Comparison of ENCODE assay signal across 13 cellular contexts in genomic region chr7:129222064-129222463, GRCh38. TPM values are rescaled to one million over a fixed set of nuclear protein-coding genes. Genes with fewer than 3 reads are reported as not detected.
DNase-seq lines count a peak whose midpoint lies in the region; ATAC-seq, FAIRE-seq and TF ChIP-seq lines count a peak whose summit lies in the region.
"Had no signal": no experiment of that assay in that cellular context is flagged by ENCODE, and none has a peak within 500 bp of the region (broad histone marks: within the 10 kb centered on the region; RNA-seq: fewer than 3 reads in every experiment).

No MANE protein-coding gene starts in this region.

- H3K9me3 Mint-ChIP-seq in activated T-cell treated with anti-CD3 and anti-CD28 coated beads, Interleukin-2, amount 50 U/mL, for 4 hours = no peaks in the 10 kb centered on the region
- no peaks in the 10 kb centered on the region for H3K9me3 Mint-ChIP-seq in astrocyte (ENCODE audit: unreplicated experiment)

- no peaks in the 10 kb centered on the region for H3K36me3 Mint-ChIP-seq in activated T-cell treated with anti-CD3 and anti-CD28 coated beads, Interleukin-2, amount 50 U/mL, for 4 hours (ENCODE audit: insufficient read depth)
- H3K36me3 Mint-ChIP-seq in astrocyte (ENCODE audit: low read depth, unreplicated experiment) = no peaks in the 10 kb centered on the region

- ATAC-seq in activated T-cell treated with anti-CD3 and anti-CD28 coated beads, Interleukin-2, amount 50 U/mL, for 4 hours = no peak
- ATAC-seq in GM18505 (IDR thresholded peaks at IDR 0.05; ENCODE audit: unreplicated experiment) (no peak), pancreas (no peak), HG02870 (IDR thresholded peaks at IDR 0.05; ENCODE audit: unreplicated experiment) (no peak)
- ATAC-seq: psoas muscle had no signal

- H3K4me1 ChIP-seq in astrocyte (ENCODE audit: insufficient read depth, low read length) (no peaks in the 10 kb centered on the region), pancreas (peaks cover 0 to 10% (median 7%) of the 10 kb centered on the region in 3 donors)

- FAIRE-seq in astrocyte (lab: Jason Lieb, UNC) (no peak), pancreas (lab: Jason Lieb, UNC) (no peak)

- no peak overlapping the region for H3K27ac ChIP-seq in astrocyte (ENCODE audit: low read depth, low read length)
- H3K27ac ChIP-seq in pancreas = no peak overlapping the region
- H3K27ac ChIP-seq: cardiac muscle cell, psoas muscle, SJSA1, tibial nerve had no signal

- H4K20me1 ChIP-seq in astrocyte (ENCODE audit: insufficient read depth, low read length) = peaks cover 5% of the 10 kb centered on the region

- H3K4me1 Mint-ChIP-seq in activated T-cell treated with anti-CD3 and anti-CD28 coated beads, Interleukin-2, amount 50 U/mL, for 4 hours (ENCODE audit: low read depth) = peaks cover 29% of the 10 kb centered on the region
- H3K4me1 Mint-ChIP-seq in astrocyte (ENCODE audit: low read depth, unreplicated experiment) = peaks cover 4% of the 10 kb centered on the region

- no peak for DNase-seq in activated T-cell treated with anti-CD3 and anti-CD28 coated beads, Interleukin-2, amount 50 U/mL, for 4 hours
- no peak for DNase-seq in activated T-cell treated with anti-CD3 and anti-CD28 coated beads, Interleukin-2, amount 50 U/mL, for 48 hours
- DNase-seq in NCI-H524 (lab: John Stamatoyannopoulos, UW) = peak; percentile 74 to 95
- no peak for DNase-seq in astrocyte (ENCODE audit: low read depth)
- DNase-seq in pulmonary artery endothelial cell (ENCODE audit: low read depth, low spot score) = peak; percentile 8
- no peak for DNase-seq in pancreas
- DNase-seq: NCI-H2029, psoas muscle had no signal

- peak overlapping the region; percentile 55 for H3K4me3 Mint-ChIP-seq in activated T-cell treated with anti-CD3 and anti-CD28 coated beads, Interleukin-2, amount 50 U/mL, for 4 hours
- peak overlapping the region; percentile 41 for H3K4me3 Mint-ChIP-seq in astrocyte (ENCODE audit: unreplicated experiment)

- TF ChIP-seq POLR2A in GM18505 (IDR thresholded peaks at IDR 0.05; ENCODE audit: borderline replicate concordance, extremely low read depth, insufficient read depth, insufficient read length) = no peak

- no peak overlapping the region for H2AFZ ChIP-seq in astrocyte (ENCODE audit: low read depth, low read length)

- no peak overlapping the region for H3K27ac Mint-ChIP-seq in astrocyte (ENCODE audit: unreplicated experiment)

- peaks cover 3% of the 10 kb centered on the region for H3K27me3 Mint-ChIP-seq in activated T-cell treated with anti-CD3 and anti-CD28 coated beads, Interleukin-2, amount 50 U/mL, for 4 hours (ENCODE audit: low read depth)
- H3K27me3 Mint-ChIP-seq in astrocyte (ENCODE audit: low read depth, unreplicated experiment) = peaks cover 3% of the 10 kb centered on the region

- H3K4me3 ChIP-seq in astrocyte (ENCODE audit: insufficient read depth, low read depth, low read length) (no peak overlapping the region), pancreas (no peak overlapping the region)
- H3K4me3 ChIP-seq: cardiac muscle cell, psoas muscle, SJSA1, tibial nerve had no signal

- 44 to 52% methylated on average over 4 of the region's 4 CpGs for WGBS in pancreas, 2 donors

- H3K27me3 ChIP-seq in astrocyte (ENCODE audit: insufficient read depth, low read length) (no peaks in the 10 kb centered on the region), pancreas (no peaks in the 10 kb centered on the region)
- H3K27me3 ChIP-seq: cardiac muscle cell, SJSA1, tibial nerve had no signal

- no peak overlapping the region for H3K9ac ChIP-seq in astrocyte (ENCODE audit: low read length)

- H3K4me2 ChIP-seq in astrocyte (ENCODE audit: low read length) = no peak overlapping the region

- H3K9me3 ChIP-seq in astrocyte (ENCODE audit: insufficient read depth, low read depth, low read length) (no peaks in the 10 kb centered on the region), pancreas (no peaks in the 10 kb centered on the region)
- H3K9me3 ChIP-seq: psoas muscle, SJSA1, tibial nerve had no signal

- intact Hi-C loops in pancreas (cut with DNase I) = no loop called here

- TF ChIP-seq CTCF in astrocyte (IDR thresholded peaks at IDR 0.05; ENCODE audit: insufficient read depth, low read depth, low read length) (no peak), pancreas (IDR thresholded peaks at IDR 0.05) (no peak)

- H3K36me3 ChIP-seq in astrocyte (ENCODE audit: insufficient read depth, low read length) (no peaks in the 10 kb centered on the region), pancreas (no peaks in the 10 kb centered on the region)
- H3K36me3 ChIP-seq: cardiac muscle cell, tibial nerve had no signal

- H3K79me2 ChIP-seq in astrocyte (ENCODE audit: insufficient read depth, low read length) = no peaks in the 10 kb centered on the region

RNA-seq across cellular contexts. Expression of gene AHCYL2, which starts 2.8 kb away (rescaled TPM):
- 1 to 10 TPM; 6.0 to 7.2 (median 6.5) TPM for total RNA-seq in activated T-cell treated with anti-CD3 and anti-CD28 coated beads, Interleukin-2, amount 50 U/mL, for 4 hours
- total RNA-seq in astrocyte = 13.3 and 14.7 TPM in 2 replicates
- 7.7 and 13.2 TPM in 2 replicates for total RNA-seq in pulmonary artery endothelial cell
- total RNA-seq in pancreas = 10 to 100 TPM; 11.5 to 16.8 (median 13.7) TPM
- 1 to 10 TPM; 5.1 to 8.7 TPM for polyA plus RNA-seq in pancreas

RNA-seq across cellular contexts. Expression of gene SMO, which starts 33.6 kb away (rescaled TPM):
- under 1 TPM; 0.11 to 0.25 (median 0.18) TPM for total RNA-seq in activated T-cell treated with anti-CD3 and anti-CD28 coated beads, Interleukin-2, amount 50 U/mL, for 4 hours
- total RNA-seq in astrocyte = 20.0 and 22.6 TPM in 2 replicates
- total RNA-seq in pulmonary artery endothelial cell = 2.4 and 5.0 TPM in 2 replicates
- 10 to 100 TPM in 1 of 6 donors, 1 to 10 TPM in 5; 2.6 to 13.4 (median 4.3) TPM for total RNA-seq in pancreas
- 1 to 10 TPM; 4.0 to 6.9 TPM for polyA plus RNA-seq in pancreas

Comparison
In these comparisons a context has a peak if more than half of its experiments do, and no peak if none do; other contexts are left out.
1. DNase-seq: peak in NCI-H524 (2 of 2) and pulmonary artery endothelial cell (single experiment); none in activated T-cell treated with anti-CD3 and anti-CD28 coated beads, Interleukin-2, amount 50 U/mL, for 4 hours (single experiment), activated T-cell treated with anti-CD3 and anti-CD28 coated beads, Interleukin-2, amount 50 U/mL, for 48 hours (0 of 2), astrocyte (single experiment) and pancreas (0 of 6).